Comparison of ENCODE assay signal across 13 cellular contexts in the genomic region with DNA sequence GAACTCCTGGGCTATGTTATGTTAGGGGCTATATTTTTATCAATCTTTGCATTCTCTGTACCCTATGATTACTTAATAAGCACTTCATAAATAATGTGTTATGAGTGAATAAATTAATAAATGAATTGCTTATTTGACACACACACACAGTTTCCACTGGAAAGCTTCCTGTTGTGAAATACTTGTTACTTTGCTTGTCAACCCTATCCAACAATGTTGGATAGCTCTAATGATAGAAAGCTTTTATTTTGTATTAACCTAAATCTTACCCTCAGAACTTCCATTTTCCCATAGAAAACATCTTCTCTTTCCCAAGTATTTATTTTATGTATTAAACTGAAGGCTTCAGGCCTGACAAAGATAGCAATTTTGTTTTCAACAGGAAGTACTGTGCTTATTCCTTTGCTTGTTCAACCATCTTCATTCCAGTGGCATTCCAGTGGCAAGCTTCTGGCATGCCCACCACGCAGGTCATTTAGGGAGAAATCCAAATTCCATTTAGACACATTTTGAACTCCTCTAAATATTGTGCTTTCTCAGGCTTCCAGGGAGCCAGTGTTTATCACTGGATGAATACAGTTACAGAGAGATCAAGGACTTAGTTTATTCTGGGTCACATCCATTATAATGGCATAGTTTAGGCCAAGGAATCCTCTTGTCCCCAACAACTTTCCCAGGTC.
A peak's percentile ranks its signal among the peaks of the same experiment; 100 is the strongest.
DNase-seq lines count a peak whose midpoint lies in the region; TF ChIP-seq lines count a peak whose summit lies in the region.
"Had no signal": no experiment of that assay in that cellular context is flagged by ENCODE, and none has a peak within 500 bp of the region (broad histone marks: within the 10 kb centered on the region; RNA-seq: fewer than 3 reads in every experiment).

No MANE protein-coding gene starts in this region.

- TF ChIP-seq POLR2A in esophagus squamous epithelium (IDR thresholded peaks at IDR 0.05): no peak

- H3K4me3 ChIP-seq in SJCRH30 (no peak overlapping the region), esophagus squamous epithelium (no peak overlapping the region), muscle layer of duodenum (ENCODE audit: low read depth in 1 of 2, low read length in 2 of 2) (no peak overlapping the region)

- POLR2A ChIA-PET in RWPE1 (lab: Yijun Ruan, JAX; ENCODE audit: low non-redundant PET): no interaction called here

- H3K27me3 ChIP-seq in SJCRH30 (no peaks in the 10 kb centered on the region), esophagus squamous epithelium (no peaks in the 10 kb centered on the region), muscle layer of duodenum (ENCODE audit: low read depth, low read length) (no peaks in the 10 kb centered on the region)

- peak; percentile 46 for DNase-seq in AG08396 (ENCODE audit: low spot score)
- DNase-seq in SJCRH30: peak; percentile 47 to 61
- DNase-seq in esophagus squamous epithelium (lab: John Stamatoyannopoulos, UW): no peak
- no peak for DNase-seq in hypothalamus (lab: John Stamatoyannopoulos, UW)
- no peak for DNase-seq in RWPE1 (ENCODE audit: low spot score)
- DNase-seq in stimulated activated naive CD4-positive, alpha-beta T cell (lab: John Stamatoyannopoulos, UW): no peak
- DNase-seq in SHP77 (lab: John Stamatoyannopoulos, UW): no peak
- DNase-seq: activated B cell treated with CpG ODN at 0.5 μM for 24 hours; activated naive CD4-positive, alpha-beta T cell treated with anti-CD3 and anti-CD28 coated beads, Interleukin-2, amount 50 U/mL, for 16 hours; CD4-positive, alpha-beta memory T cell; NCI-H1105 treated with DMSO at 0.1 percent for 48 hours; OCI-M1 had no signal

- H3K36me3 ChIP-seq in SJCRH30 (no peaks in the 10 kb centered on the region), esophagus squamous epithelium (no peaks in the 10 kb centered on the region), muscle layer of duodenum (ENCODE audit: control insufficient read depth in 1 of 2, insufficient read depth in 2 of 2, low read length in 2 of 2) (no peaks in the 10 kb centered on the region)

- 47 to 53% methylated on average over 1 of the region's 1 CpG for WGBS in esophagus squamous epithelium, 2 donors

- CTCF ChIA-PET in RWPE1 (lab: Yijun Ruan, JAX): no interaction called here

- TF ChIP-seq CTCF in esophagus squamous epithelium (IDR thresholded peaks at IDR 0.05) (no peak), RWPE1 (conservative IDR thresholded peaks at IDR 0.05; ENCODE audit: low read depth) (no peak)

- H3K9me3 ChIP-seq in SJCRH30 (replicated peaks) (peaks cover 9% of the 10 kb centered on the region), esophagus squamous epithelium (no peaks in the 10 kb centered on the region), muscle layer of duodenum (ENCODE audit: control insufficient read depth in 1 of 2, low read length in 2 of 2) (no peaks in the 10 kb centered on the region)

- intact Hi-C loops in esophagus squamous epithelium (cut with DNase I): no loop called here

- peaks cover 48% of the 10 kb centered on the region for H3K4me1 ChIP-seq in SJCRH30
- peaks cover 0 to 21% (median 0%) of the 10 kb centered on the region in 3 donors for H3K4me1 ChIP-seq in esophagus squamous epithelium
- peaks cover 0 to 7% of the 10 kb centered on the region in 2 donors for H3K4me1 ChIP-seq in muscle layer of duodenum (ENCODE audit: control insufficient read depth in 1 of 2, insufficient read depth in 2 of 2, low read length in 2 of 2)

- H3K27ac ChIP-seq in SJCRH30 (peak overlapping the region; percentile 90), esophagus squamous epithelium (peak overlapping the region; percentile 5 to 71 (median 56)), muscle layer of duodenum (ENCODE audit: low read length) (peak overlapping the region; percentile 77), RWPE1 (no peak overlapping the region)

Comparison
In these comparisons a context has a peak if more than half of its experiments do, and no peak if none do; other contexts are left out.
1. DNase-seq: peak in AG08396 (single experiment) and SJCRH30 (2 of 2); none in esophagus squamous epithelium (single experiment), hypothalamus (0 of 51), RWPE1 (single experiment), stimulated activated naive CD4-positive, alpha-beta T cell (0 of 6) and SHP77 (0 of 2).